Comparison of ENCODE assay signal across 8 cellular contexts in the genomic region with DNA sequence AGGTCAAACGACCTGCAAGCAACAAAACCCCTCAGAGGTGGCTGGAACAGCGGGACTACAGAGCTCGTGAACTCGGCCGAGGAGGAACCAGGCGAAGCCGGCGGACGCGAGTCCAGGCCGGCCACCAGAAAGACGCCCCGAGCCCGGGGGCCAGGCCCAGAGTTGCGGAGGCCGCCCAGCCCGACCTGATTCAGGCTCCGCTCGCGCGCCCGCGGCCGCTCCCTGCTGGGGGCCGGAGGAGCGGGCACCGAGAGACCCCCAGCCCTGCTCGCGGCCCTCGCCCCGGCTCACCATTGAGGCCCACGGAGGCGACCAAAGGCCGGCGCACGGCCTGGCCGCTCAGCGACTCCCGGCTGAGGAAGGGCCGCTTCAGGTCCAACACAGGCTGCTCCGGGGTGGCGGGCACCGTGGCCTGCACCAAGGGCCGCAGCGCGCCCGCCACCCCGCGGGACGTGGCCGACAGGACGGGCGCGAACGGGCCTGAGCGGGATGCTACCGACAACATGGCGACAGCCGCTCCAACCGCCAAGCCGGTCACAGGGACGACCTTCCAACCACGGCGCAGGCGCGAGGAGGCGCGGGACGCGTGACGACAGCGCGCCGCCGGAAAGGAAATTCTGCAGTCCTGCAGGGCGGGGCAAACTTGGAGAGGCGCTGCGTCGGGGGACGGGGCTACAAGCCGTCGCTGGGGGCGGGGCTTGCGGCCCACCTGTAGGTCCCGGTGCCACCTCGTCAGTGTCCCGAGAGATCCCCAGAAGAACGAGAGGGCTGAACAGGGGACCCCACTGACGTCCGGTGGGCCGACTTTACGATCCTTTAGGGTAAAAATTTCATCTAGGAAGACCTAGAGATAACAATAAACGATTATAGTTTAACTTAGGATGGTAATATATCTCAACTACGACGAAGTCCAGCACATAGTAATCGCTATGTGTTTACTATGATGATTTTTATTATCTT. TPM values are rescaled to one million over a fixed set of nuclear protein-coding genes. Genes with fewer than 3 reads are reported as not detected.
DNase-seq lines count a peak whose midpoint lies in the region; ATAC-seq and TF ChIP-seq lines count a peak whose summit lies in the region.

A gene (minus strand): TSS at position 538 of the 960 bp plus-strand sequence. CDS start 33 bp downstream, at position 505.

- H3K27me3 Mint-ChIP-seq in activated T-cell treated with anti-CD3 and anti-CD28 coated beads, Interleukin-2, amount 50 U/mL, for 24 hours, result peaks cover 5% of the 10 kb centered on the region

- peak within 1 kb of the TSS; percentile 94 to 98 for H3K9ac ChIP-seq in mucosa of rectum (ENCODE audit: low read depth in 1 of 2, low read length in 2 of 2)

- H3K4me1 Mint-ChIP-seq in activated T-cell treated with anti-CD3 and anti-CD28 coated beads, Interleukin-2, amount 50 U/mL, for 24 hours (ENCODE audit: low read depth), result peaks cover 49% of the 10 kb centered on the region

- peak; percentile 97 for ATAC-seq in GM21737 (IDR thresholded peaks at IDR 0.05; ENCODE audit: unreplicated experiment)

- peak within 1 kb of the TSS; percentile 95 for H3K4me3 Mint-ChIP-seq in activated T-cell treated with anti-CD3 and anti-CD28 coated beads, Interleukin-2, amount 50 U/mL, for 24 hours

- peak; percentile 83 for TF ChIP-seq POLR2A in erythroblast (IDR thresholded peaks at IDR 0.05; ENCODE audit: low read length)

- H3K9me3 Mint-ChIP-seq in activated T-cell treated with anti-CD3 and anti-CD28 coated beads, Interleukin-2, amount 50 U/mL, for 24 hours, result peaks cover 3% of the 10 kb centered on the region

- peaks cover 0 to 8% of the 10 kb centered on the region in 2 donors for H3K36me3 ChIP-seq in mucosa of rectum (ENCODE audit: control insufficient read depth in 2 of 2, insufficient read depth in 2 of 2, low read length in 2 of 2)

- peaks cover 12 to 16% of the 10 kb centered on the region in 2 donors for H3K4me1 ChIP-seq in mucosa of rectum (ENCODE audit: control insufficient read depth in 2 of 2, insufficient read depth in 2 of 2, low read length in 2 of 2)

- peaks cover 46% of the 10 kb centered on the region for H3K36me3 Mint-ChIP-seq in activated T-cell treated with anti-CD3 and anti-CD28 coated beads, Interleukin-2, amount 50 U/mL, for 24 hours (ENCODE audit: low read depth)

- H3K27me3 ChIP-seq in mucosa of rectum (ENCODE audit: control insufficient read depth in 2 of 2, insufficient read depth in 2 of 2, low read length in 2 of 2), result no peaks in the 10 kb centered on the region

- peak within 1 kb of the TSS; percentile 86 to 98 for H3K4me3 ChIP-seq in mucosa of rectum (ENCODE audit: low read length in 2 of 2)

- H3K9me3 ChIP-seq in mucosa of rectum (ENCODE audit: control insufficient read depth in 2 of 2, low read length in 2 of 2), result no peaks in the 10 kb centered on the region

- DNase-seq in DMS79 (lab: John Stamatoyannopoulos, UW) (peak; percentile 91), KG1 (lab: John Stamatoyannopoulos, UW) (peak; percentile 58), erythroblast (lab: John Stamatoyannopoulos, UW) (peak; percentile 96)
- peak; percentile 97 for DNase-seq in activated T-cell treated with anti-CD3 and anti-CD28 coated beads, Interleukin-2, amount 50 U/mL, for 24 hours
- DNase-seq in stimulated activated CD8-positive, alpha-beta memory T cell treated with anti-CD3 and anti-CD28 coated beads, Interleukin-4, amount 100 ng/mL, for 4 hours (ENCODE audit: low read depth in 2 of 2, low spot score in 1 of 2), result peak; percentile 93

- peak within 1 kb of the TSS; percentile 97 for H3K27ac Mint-ChIP-seq in activated T-cell treated with anti-CD3 and anti-CD28 coated beads, Interleukin-2, amount 50 U/mL, for 24 hours

- H3K27ac ChIP-seq in mucosa of rectum (ENCODE audit: low read depth in 2 of 2, low read length in 2 of 2), result peak within 1 kb of the TSS; percentile 83 to 85

TF ChIP-seq in PFSK-1, 5 proteins besides CTCF, POLR2A, EP300 and RAD21:
- TF ChIP-seq, protein P1, sequence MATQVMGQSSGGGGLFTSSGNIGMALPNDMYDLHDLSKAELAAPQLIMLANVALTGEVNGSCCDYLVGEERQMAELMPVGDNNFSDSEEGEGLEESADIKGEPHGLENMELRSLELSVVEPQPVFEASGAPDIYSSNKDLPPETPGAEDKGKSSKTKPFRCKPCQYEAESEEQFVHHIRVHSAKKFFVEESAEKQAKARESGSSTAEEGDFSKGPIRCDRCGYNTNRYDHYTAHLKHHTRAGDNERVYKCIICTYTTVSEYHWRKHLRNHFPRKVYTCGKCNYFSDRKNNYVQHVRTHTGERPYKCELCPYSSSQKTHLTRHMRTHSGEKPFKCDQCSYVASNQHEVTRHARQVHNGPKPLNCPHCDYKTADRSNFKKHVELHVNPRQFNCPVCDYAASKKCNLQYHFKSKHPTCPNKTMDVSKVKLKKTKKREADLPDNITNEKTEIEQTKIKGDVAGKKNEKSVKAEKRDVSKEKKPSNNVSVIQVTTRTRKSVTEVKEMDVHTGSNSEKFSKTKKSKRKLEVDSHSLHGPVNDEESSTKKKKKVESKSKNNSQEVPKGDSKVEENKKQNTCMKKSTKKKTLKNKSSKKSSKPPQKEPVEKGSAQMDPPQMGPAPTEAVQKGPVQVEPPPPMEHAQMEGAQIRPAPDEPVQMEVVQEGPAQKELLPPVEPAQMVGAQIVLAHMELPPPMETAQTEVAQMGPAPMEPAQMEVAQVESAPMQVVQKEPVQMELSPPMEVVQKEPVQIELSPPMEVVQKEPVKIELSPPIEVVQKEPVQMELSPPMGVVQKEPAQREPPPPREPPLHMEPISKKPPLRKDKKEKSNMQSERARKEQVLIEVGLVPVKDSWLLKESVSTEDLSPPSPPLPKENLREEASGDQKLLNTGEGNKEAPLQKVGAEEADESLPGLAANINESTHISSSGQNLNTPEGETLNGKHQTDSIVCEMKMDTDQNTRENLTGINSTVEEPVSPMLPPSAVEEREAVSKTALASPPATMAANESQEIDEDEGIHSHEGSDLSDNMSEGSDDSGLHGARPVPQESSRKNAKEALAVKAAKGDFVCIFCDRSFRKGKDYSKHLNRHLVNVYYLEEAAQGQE (IDR thresholded peaks at IDR 0.05; ENCODE audit: insufficient read depth in 1 of 2, low read depth in 2 of 2, low read length in 2 of 2), result no peak
- 0 out of 2 replicates have a peak, but pooled peaks have one; percentile 45 for TF ChIP-seq TAF1 (IDR thresholded peaks at IDR 0.05; ENCODE audit: borderline replicate concordance, insufficient read depth, low read length)
- no peak for TF ChIP-seq SIN3A (IDR thresholded peaks at IDR 0.05; ENCODE audit: borderline replicate concordance, insufficient read depth, low read length)
- peak; percentile 71 for TF ChIP-seq FOXP2 (optimal IDR thresholded peaks at IDR 0.05; ENCODE audit: borderline replicate concordance, extremely low read depth, extremely low read length, insufficient read depth)
TF ChIP-seq in PFSK-1: peak in this region for 2.

RNA-seq across cellular contexts. Expression of the gene that starts here (rescaled TPM):
- polyA plus RNA-seq in PFSK-1 (2012; ENCODE audit: insufficient read length, low read depth), result 18.0 TPM

Comparison
In these comparisons a context has a peak if more than half of its experiments do, and no peak if none do; other contexts are left out.
1. Peak in every context shown above with its lines: DNase-seq, ATAC-seq, H3K4me3 ChIP-seq and H3K27ac ChIP-seq.